ENCODE assay signal across 15 cellular contexts in the genomic region with DNA sequence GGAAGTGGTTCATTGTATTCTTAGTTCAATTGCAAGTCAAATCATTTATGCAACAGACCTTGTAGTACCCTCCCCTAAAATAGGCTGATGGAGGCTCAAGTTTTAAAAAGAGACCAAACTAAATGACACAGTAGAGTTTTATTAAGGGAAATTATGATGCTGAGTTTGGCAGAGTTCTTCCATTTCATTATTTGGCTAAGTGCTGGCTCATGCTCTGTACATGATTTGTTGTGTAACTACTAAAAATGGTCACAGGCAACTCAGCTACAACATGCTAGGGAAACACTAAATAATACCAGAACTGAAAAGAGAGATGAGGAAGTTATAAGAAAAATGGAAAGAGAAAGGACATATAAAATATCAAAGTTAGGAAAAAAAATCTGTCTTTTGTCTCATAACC.
DNase-seq lines count a peak whose midpoint lies in the region; ATAC-seq and TF ChIP-seq lines count a peak whose summit lies in the region.
"Had no signal": no experiment of that assay in that cellular context is flagged by ENCODE, and none has a peak within 500 bp of the region (broad histone marks: within the 10 kb centered on the region; RNA-seq: fewer than 3 reads in every experiment).

No MANE protein-coding gene starts in this region.

- intact Hi-C loops in left ventricle myocardium superior (cut with micrococcal nuclease): no loop called here
- intact Hi-C loops in cardiac septum (cut with DNase I): no loop called here

- in situ Hi-C loops in HAP-1 (cut with MboI; ENCODE audit: low sequenced_read_pairs): no loop called here

- TF ChIP-seq CTCF in coronary artery (IDR thresholded peaks at IDR 0.05): no peak

- no peaks in the 10 kb centered on the region for H3K36me3 ChIP-seq in muscle layer of colon (ENCODE audit: insufficient read depth, low read length)
- H3K36me3 ChIP-seq in HAP-1 (replicated peaks): peaks cover 38% of the 10 kb centered on the region
- H3K36me3 ChIP-seq: BE2C had no signal

- H3K27ac ChIP-seq in coronary artery: peak overlapping the region; percentile 9 to 44
- peak overlapping the region; percentile 1 for H3K27ac ChIP-seq in muscle layer of colon (ENCODE audit: low read depth, low read length)
- H3K27ac ChIP-seq: A549, C4-2B had no signal

- ATAC-seq in left ventricle myocardium superior: peak; percentile 47
- ATAC-seq: A549, HCT116 had no signal

- H3K4me1 ChIP-seq in muscle layer of colon (ENCODE audit: insufficient read depth, low read length) (peaks cover 5% of the 10 kb centered on the region), HAP-1 (peaks cover 36% of the 10 kb centered on the region)
- H3K4me1 ChIP-seq: A549, BE2C had no signal

- no peak overlapping the region for H3K4me3 ChIP-seq in coronary artery
- H3K4me3 ChIP-seq in muscle layer of colon (ENCODE audit: low read depth in 1 of 2, low read length in 2 of 2): no peak overlapping the region
- H3K4me3 ChIP-seq in HAP-1: no peak overlapping the region
- H3K4me3 ChIP-seq: A549 had no signal

- no peaks in the 10 kb centered on the region for H3K9me3 ChIP-seq in muscle layer of colon (ENCODE audit: low read length)
- no peaks in the 10 kb centered on the region for H3K9me3 ChIP-seq in HAP-1
- H3K9me3 ChIP-seq: A549, BE2C had no signal

- H3K9ac ChIP-seq in muscle layer of colon (ENCODE audit: low read length): no peak overlapping the region

- DNase-seq in left ventricle myocardium superior (no peak), cardiac septum (ENCODE audit: low spot score) (no peak), coronary artery (ENCODE audit: low spot score) (no peak), HAP-1 (ENCODE audit: low spot score in 2 of 2) (no peak), NCI-H510A treated with DMSO at 0.1 percent for 48 hours (lab: John Stamatoyannopoulos, UW) (no peak), DMS79 (lab: John Stamatoyannopoulos, UW) (no peak)
- DNase-seq: BE2C; CD4-positive, alpha-beta memory T cell; DMS79 treated with DMSO at 0.1 percent for 48 hours; EL; GDM1 had no signal

- peaks cover 0 to 4% of the 10 kb centered on the region in 2 donors for H3K27me3 ChIP-seq in muscle layer of colon (ENCODE audit: control insufficient read depth in 1 of 2, insufficient read depth in 2 of 2, low read length in 2 of 2)
- no peaks in the 10 kb centered on the region for H3K27me3 ChIP-seq in HAP-1 (ENCODE audit: low read depth)
- H3K27me3 ChIP-seq: BE2C had no signal
